In the genomic region with DNA sequence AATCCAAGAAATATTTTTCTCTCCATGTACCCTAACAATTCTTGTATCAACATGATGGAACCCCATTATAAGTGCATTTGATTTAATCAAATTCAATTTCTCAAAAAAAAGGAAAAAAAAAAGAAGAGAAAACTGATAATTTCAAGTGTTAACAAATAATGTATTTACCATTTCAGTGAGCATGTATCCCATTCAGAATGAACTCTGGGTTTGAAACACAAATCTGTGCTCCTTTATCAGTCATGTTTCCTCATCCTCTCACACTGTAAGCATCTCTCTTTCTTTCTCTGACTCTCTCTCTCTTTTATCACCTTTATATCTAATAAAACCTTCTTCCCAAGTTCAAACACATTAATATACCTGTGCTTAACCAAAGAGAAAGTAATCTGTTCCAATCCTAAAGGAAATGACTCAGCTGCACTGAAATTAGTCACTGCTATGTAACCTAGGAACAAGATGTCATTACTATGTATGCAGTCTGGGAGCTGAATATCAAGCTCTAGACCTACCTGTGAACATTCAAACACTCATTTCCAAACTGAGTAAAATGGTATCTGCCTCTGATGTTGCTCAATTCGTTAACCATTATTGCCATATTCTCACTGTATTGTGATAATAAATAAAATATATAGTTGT, we compare ENCODE assay signal across 11 cellular contexts.
DNase-seq lines count a peak whose midpoint lies in the region; ATAC-seq and TF ChIP-seq lines count a peak whose summit lies in the region.
"Had no signal": no experiment of that assay in that cellular context is flagged by ENCODE, and none has a peak within 500 bp of the region (broad histone marks: within the 10 kb centered on the region; RNA-seq: fewer than 3 reads in every experiment).

No MANE protein-coding gene starts in this region.

- H3K4me1 Mint-ChIP-seq in CD8-positive, alpha-beta memory T cell = no peaks in the 10 kb centered on the region
- H3K4me1 Mint-ChIP-seq: activated naive CD4-positive, alpha-beta T cell treated with anti-CD3 and anti-CD28 coated beads, Interleukin-2, amount 50 U/mL, for 24 hours; naive thymus-derived CD4-positive, alpha-beta T cell had no signal

- no peaks in the 10 kb centered on the region for H3K9me2 ChIP-seq in HCT116 (ENCODE audit: insufficient read depth)

- peaks cover 0 to 15% (median 6%) of the 10 kb centered on the region in 5 donors for H3K9me3 Mint-ChIP-seq in CD8-positive, alpha-beta memory T cell
- H3K9me3 Mint-ChIP-seq: activated naive CD4-positive, alpha-beta T cell treated with anti-CD3 and anti-CD28 coated beads, Interleukin-2, amount 50 U/mL, for 24 hours had no signal

- TSS peak; percentile 87 for BruUV-seq in HCT116 (replicated peaks; lab: Mats Ljungman, UMichigan)

- H3K36me3 ChIP-seq in HCT116 (ENCODE audit: control insufficient read depth in 1 of 2, insufficient read depth in 2 of 2, low read length in 2 of 2) = no peaks in the 10 kb centered on the region
- no peaks in the 10 kb centered on the region for H3K36me3 ChIP-seq in CD8-positive, alpha-beta memory T cell (ENCODE audit: insufficient read depth, low read length)
- H3K36me3 ChIP-seq in HAP-1 (replicated peaks) = no peaks in the 10 kb centered on the region

- no peak overlapping the region for H3K4me3 Mint-ChIP-seq in CD8-positive, alpha-beta memory T cell
- H3K4me3 Mint-ChIP-seq: activated naive CD4-positive, alpha-beta T cell treated with anti-CD3 and anti-CD28 coated beads, Interleukin-2, amount 50 U/mL, for 24 hours; naive thymus-derived CD4-positive, alpha-beta T cell had no signal

- H2AFZ ChIP-seq in HCT116 (ENCODE audit: low read depth, low read length, poor library complexity, severe bottlenecking) = peak overlapping the region; percentile 87

- H3K4me3 ChIP-seq in GM12865 (ENCODE audit: low read depth, low read length) = no peak overlapping the region
- peak overlapping the region in 1 of 2 experiments; percentile 15; a peak in 1 of 4 replicates for H3K4me3 ChIP-seq in HCT116 (replicated peaks in 1 of 2; ENCODE audit: low read depth in 1 of 2, low read length in 2 of 2)
- H3K4me3 ChIP-seq in CD8-positive, alpha-beta memory T cell (ENCODE audit: low read length) = no peak overlapping the region
- no peak overlapping the region for H3K4me3 ChIP-seq in HAP-1

- H3K79me2 ChIP-seq in HCT116 (ENCODE audit: insufficient read depth, low read length) = no peaks in the 10 kb centered on the region

- no peak overlapping the region for H3K27ac Mint-ChIP-seq in CD8-positive, alpha-beta memory T cell
- H3K27ac Mint-ChIP-seq: activated naive CD4-positive, alpha-beta T cell treated with anti-CD3 and anti-CD28 coated beads, Interleukin-2, amount 50 U/mL, for 24 hours; naive thymus-derived CD4-positive, alpha-beta T cell had no signal

- TF ChIP-seq RAD21 in HCT116 (IDR thresholded peaks at IDR 0.05; ENCODE audit: low read depth) = no peak

- peak overlapping the region; percentile 47 for H3K9ac ChIP-seq in HCT116 (ENCODE audit: low read length)

- no peaks in the 10 kb centered on the region for H3K27me3 Mint-ChIP-seq in CD8-positive, alpha-beta memory T cell
- H3K27me3 Mint-ChIP-seq: activated naive CD4-positive, alpha-beta T cell treated with anti-CD3 and anti-CD28 coated beads, Interleukin-2, amount 50 U/mL, for 24 hours; naive thymus-derived CD4-positive, alpha-beta T cell had no signal

- POLR2A ChIA-PET in HCT116 (lab: Charles Lee) = no interaction called here
- POLR2A ChIA-PET in CD8-positive, alpha-beta memory T cell (lab: Charles Lee) = no interaction called here

- H3K4me1 ChIP-seq in HCT116 (ENCODE audit: control insufficient read depth in 1 of 2, insufficient read depth in 2 of 2, low read length in 2 of 2) (peaks cover 2 to 21% of the 10 kb centered on the region in 2 experiments; a peak in 3 of 4 replicates), HAP-1 (no peaks in the 10 kb centered on the region)
- no peaks in the 10 kb centered on the region for H3K4me1 ChIP-seq in CD8-positive, alpha-beta memory T cell (ENCODE audit: insufficient read depth, low read length)

- H4K20me1 ChIP-seq in HCT116 (ENCODE audit: insufficient read depth) = no peaks in the 10 kb centered on the region

- RAD21 ChIA-PET in HCT116 (lab: Charles Lee; ENCODE audit: low non-redundant PET in 1 of 2, low total read pairs in 2 of 2, uncharacterized antibody in 2 of 2, unreplicated experiment in 2 of 2) = no interaction called here

- no peaks in the 10 kb centered on the region for H3K9me3 ChIP-seq in HCT116 (ENCODE audit: control insufficient read depth in 1 of 2, insufficient read depth in 1 of 2, low read depth in 1 of 2, low read length in 2 of 2)
- H3K9me3 ChIP-seq in CD8-positive, alpha-beta memory T cell (ENCODE audit: low read length) = no peaks in the 10 kb centered on the region
- no peaks in the 10 kb centered on the region for H3K9me3 ChIP-seq in HAP-1

- DNase-seq in GM12865 (ENCODE audit: low read depth) = peak; percentile 37
- DNase-seq in HCT116 (ENCODE audit: low read depth, low spot score) = peak; percentile 78
- peak; percentile 94 for DNase-seq in RKO (ENCODE audit: low spot score)
- DNase-seq in kidney glomerular epithelial cell (lab: John Stamatoyannopoulos, UW) = peak; percentile 83
- DNase-seq in DMS 273 (lab: John Stamatoyannopoulos, UW; ENCODE audit: unreplicated experiment) = no peak
- no peak for DNase-seq in cerebellum (ENCODE audit: low spot score)
- DNase-seq in CD8-positive, alpha-beta memory T cell = no peak
- no peak for DNase-seq in HAP-1 (ENCODE audit: low spot score in 2 of 2)
- DNase-seq: naive thymus-derived CD4-positive, alpha-beta T cell; NCI-H446 had no signal

- H3K4me2 ChIP-seq in HCT116 (ENCODE audit: low read length) = peak overlapping the region; percentile 59

- ATAC-seq in HCT116 = peak; percentile 95
- ATAC-seq: naive thymus-derived CD4-positive, alpha-beta T cell had no signal

- H3K27ac ChIP-seq in HCT116 (ENCODE audit: low read depth, low read length) = peak overlapping the region; percentile 34; the same call in 1 of the 2 replicates
- no peak overlapping the region for H3K27ac ChIP-seq in CD8-positive, alpha-beta memory T cell (ENCODE audit: low read depth, low read length)

- intact Hi-C loops in HCT116 (cut with micrococcal nuclease) = no loop called here

- no peaks in the 10 kb centered on the region for H3K36me3 Mint-ChIP-seq in CD8-positive, alpha-beta memory T cell
- H3K36me3 Mint-ChIP-seq: activated naive CD4-positive, alpha-beta T cell treated with anti-CD3 and anti-CD28 coated beads, Interleukin-2, amount 50 U/mL, for 24 hours; naive thymus-derived CD4-positive, alpha-beta T cell had no signal

- TF ChIP-seq POLR2A in HCT116 (IDR thresholded peaks at IDR 0.05; ENCODE audit: borderline replicate concordance, extremely low read depth, insufficient read depth, insufficient read length) = no peak

- in situ Hi-C loops in HAP-1 (cut with MboI; ENCODE audit: low sequenced_read_pairs) = no loop called here

- H3K27me3 ChIP-seq in HCT116 (ENCODE audit: insufficient read depth, low read length) = no peaks in the 10 kb centered on the region
- H3K27me3 ChIP-seq in CD8-positive, alpha-beta memory T cell (ENCODE audit: insufficient read depth, low read length, poor library complexity, severe bottlenecking) = no peaks in the 10 kb centered on the region
- no peaks in the 10 kb centered on the region for H3K27me3 ChIP-seq in HAP-1 (ENCODE audit: low read depth)

- CTCF ChIA-PET in HCT116 (lab: Charles Lee) = no interaction called here
- CTCF ChIA-PET in CD8-positive, alpha-beta memory T cell (lab: Charles Lee) = no interaction called here

- TF ChIP-seq CTCF in GM12865 (IDR thresholded peaks at IDR 0.05; ENCODE audit: insufficient read depth, low read depth, low read length, missing control alignments) (no peak), HCT116 (IDR thresholded peaks at IDR 0.05 in 2 of 3, conservative IDR thresholded peaks at IDR 0.05 in 1 of 3; ENCODE audit: borderline replicate concordance in 1 of 3, insufficient read depth in 1 of 3, low read depth in 2 of 3, low read length in 2 of 3) (no peak)

TF ChIP-seq in HCT116, 20 proteins besides CTCF, POLR2A, EP300 and RAD21 (continues in another document):
- peak; percentile 32; the same call in 1 of the 2 replicates for TF ChIP-seq POLR2AphosphoS5 (IDR thresholded peaks at IDR 0.05; ENCODE audit: low read depth, low read length)
- no peak for TF ChIP-seq ZBTB33 (IDR thresholded peaks at IDR 0.05; ENCODE audit: extremely low read depth, insufficient replicate concordance, low read length)
- TF ChIP-seq YY1 (IDR thresholded peaks at IDR 0.05; ENCODE audit: extremely low read depth, insufficient replicate concordance, low read depth, low read length) = peak; percentile 11
- no peak for TF ChIP-seq ZFX (IDR thresholded peaks at IDR 0.05)
- peak; percentile 55; the same call in 1 of the 2 replicates for TF ChIP-seq SRF (IDR thresholded peaks at IDR 0.05; ENCODE audit: low read depth)
- no peak for TF ChIP-seq EZH2phosphoT487 (IDR thresholded peaks at IDR 0.05; ENCODE audit: borderline replicate concordance)
- peak; percentile 47 for TF ChIP-seq CEBPB (IDR thresholded peaks at IDR 0.05; ENCODE audit: low read depth)
- no peak for TF ChIP-seq ATF3 (IDR thresholded peaks at IDR 0.05)
- peak; percentile 94 for TF ChIP-seq FOSL1 (IDR thresholded peaks at IDR 0.05; ENCODE audit: low read depth)

Comparison
In these comparisons a context has a peak if more than half of its experiments do, and no peak if none do; other contexts are left out.
1. DNase-seq: peak in GM12865 (single experiment), HCT116 (single experiment), RKO (single experiment) and kidney glomerular epithelial cell (single experiment); none in DMS 273 (single experiment), cerebellum (single experiment), CD8-positive, alpha-beta memory T cell (0 of 5) and HAP-1 (0 of 2).